In genomic region chr5:157177935-157178334, GRCh38 we compare ENCODE assay signal across 19 cellular contexts.
DNase-seq lines count a peak whose midpoint lies in the region; ATAC-seq and TF ChIP-seq lines count a peak whose summit lies in the region.
"Had no signal": no experiment of that assay in that cellular context is flagged by ENCODE, and none has a peak within 500 bp of the region (broad histone marks: within the 10 kb centered on the region; RNA-seq: fewer than 3 reads in every experiment).

No MANE protein-coding gene starts in this region.

- peaks cover 31% of the 10 kb centered on the region for H3K36me3 Mint-ChIP-seq in T-helper 2 cell treated with Interferon-gamma antibody and Interleukin-4, amounts not matched to agents 5 μg/mL and 100 μg/mL, for 36 hours (ENCODE audit: low read depth)

- H3K27ac ChIP-seq in DND-41 (ENCODE audit: low read length), result peak overlapping the region; percentile 97
- H3K27ac ChIP-seq: 22Rv1, thoracic aorta had no signal

- peak overlapping the region; percentile 98 for H3K4me3 Mint-ChIP-seq in T-helper 2 cell treated with Interferon-gamma antibody and Interleukin-4, amounts not matched to agents 5 μg/mL and 100 μg/mL, for 36 hours

- no peak overlapping the region for H3K9ac ChIP-seq in DND-41 (ENCODE audit: low read depth, low read length)

- peaks cover 53% of the 10 kb centered on the region for H3K4me1 Mint-ChIP-seq in T-helper 2 cell treated with Interferon-gamma antibody and Interleukin-4, amounts not matched to agents 5 μg/mL and 100 μg/mL, for 36 hours (ENCODE audit: low read depth)

- H3K9me3 ChIP-seq in DND-41 (ENCODE audit: insufficient read depth, low read length, severe bottlenecking), result no peaks in the 10 kb centered on the region
- H3K9me3 ChIP-seq: thoracic aorta had no signal

- no peaks in the 10 kb centered on the region for H3K27me3 ChIP-seq in DND-41 (ENCODE audit: insufficient read depth, low read length, poor library complexity)

- H3K79me2 ChIP-seq in DND-41 (ENCODE audit: insufficient read depth, low read length), result peaks cover 36% of the 10 kb centered on the region

- TF ChIP-seq CTCF in DND-41 (IDR thresholded peaks at IDR 0.05; ENCODE audit: borderline replicate concordance, extremely low read depth, low read length, poor library complexity, severe bottlenecking) (no peak), fibroblast of mammary gland (conservative IDR thresholded peaks at IDR 0.05; ENCODE audit: control insufficient read depth, insufficient read depth, low read depth, low read length) (no peak)

- peak overlapping the region; percentile 98 for H3K27ac Mint-ChIP-seq in T-helper 2 cell treated with Interferon-gamma antibody and Interleukin-4, amounts not matched to agents 5 μg/mL and 100 μg/mL, for 36 hours

- H3K36me3 ChIP-seq in DND-41 (ENCODE audit: insufficient read depth, low read length), result no peaks in the 10 kb centered on the region
- H3K36me3 ChIP-seq: thoracic aorta had no signal

- H2AFZ ChIP-seq in DND-41 (ENCODE audit: low read depth, low read length), result no peak overlapping the region

- H3K4me1 ChIP-seq in DND-41 (ENCODE audit: insufficient read depth, low read length), result peaks cover 38% of the 10 kb centered on the region

- peaks cover 11% of the 10 kb centered on the region for H3K9me3 Mint-ChIP-seq in T-helper 2 cell treated with Interferon-gamma antibody and Interleukin-4, amounts not matched to agents 5 μg/mL and 100 μg/mL, for 36 hours

- no peak for ATAC-seq in DND-41 (ENCODE audit: insufficient read depth, low read depth)
- ATAC-seq in HG02571 (IDR thresholded peaks at IDR 0.05; ENCODE audit: unreplicated experiment), result no peak
- ATAC-seq in HG03460 (IDR thresholded peaks at IDR 0.05; ENCODE audit: unreplicated experiment), result no peak

- no peak overlapping the region for H3K4me2 ChIP-seq in DND-41 (ENCODE audit: insufficient read depth, low read length)

- no peaks in the 10 kb centered on the region for H3K27me3 Mint-ChIP-seq in T-helper 2 cell treated with Interferon-gamma antibody and Interleukin-4, amounts not matched to agents 5 μg/mL and 100 μg/mL, for 36 hours (ENCODE audit: low read depth)

- H4K20me1 ChIP-seq in DND-41 (ENCODE audit: insufficient read depth, low read length), result no peaks in the 10 kb centered on the region

- H3K4me3 ChIP-seq in DND-41 (ENCODE audit: low read depth in 1 of 2, low read length in 2 of 2) (no peak overlapping the region), fibroblast of mammary gland (ENCODE audit: control insufficient read depth, low read depth, low read length) (no peak overlapping the region)
- H3K4me3 ChIP-seq: thoracic aorta had no signal

- DNase-seq in T-helper 2 cell treated with Interferon-gamma antibody and Interleukin-4, amounts not matched to agents 5 μg/mL and 100 μg/mL, for 36 hours (ENCODE audit: low spot score), result no peak
- DNase-seq in T-helper 2 cell (no peak), DND-41 (no peak), fibroblast of mammary gland (ENCODE audit: low read depth) (peak; percentile 8), COLO829 (ENCODE audit: low spot score) (no peak)
- DNase-seq in activated CD8-positive, alpha-beta memory T cell treated with anti-CD3 and anti-CD28 coated beads, Interleukin-2, amount 50 U/mL, for 48 hours, result peak; percentile 63
- DNase-seq: activated gamma-delta T cell; DMS 273 treated with DMSO at 0.1 percent for 48 hours; NCI-H1105 treated with DMSO at 0.1 percent for 48 hours; NCI-H2107; NCI-H524; posterior cingulate gyrus; SIG-M5; stimulated activated CD4-positive, alpha-beta T cell treated with anti-CD3 and anti-CD28 coated beads, Interleukin-4, amount 100 ng/mL, for 24 hours; T-helper 9 cell had no signal

Comparison
In these comparisons a context has a peak if more than half of its experiments do, and no peak if none do; other contexts are left out.
1. DNase-seq: peak in activated CD8-positive, alpha-beta memory T cell treated with anti-CD3 and anti-CD28 coated beads, Interleukin-2, amount 50 U/mL, for 48 hours (single experiment) and fibroblast of mammary gland (single experiment); none in T-helper 2 cell treated with Interferon-gamma antibody and Interleukin-4, amounts not matched to agents 5 μg/mL and 100 μg/mL, for 36 hours (single experiment), T-helper 2 cell (0 of 5), DND-41 (single experiment) and COLO829 (single experiment).